1 cellular context compared by ENCODE assay signal in genomic region chr1:76867342-76868130, GRCh38.
TF ChIP-seq lines count a peak whose summit lies in the region.

ST6GALNAC5 (plus strand) TSS chr1:76867480.

TF ChIP-seq in H1, 55 proteins besides CTCF, POLR2A, EP300 and RAD21 (continued from another document):
- no peak for TF ChIP-seq TCF12 (IDR thresholded peaks at IDR 0.05; ENCODE audit: low read depth, low read length)
- TF ChIP-seq ASH2L (IDR thresholded peaks at IDR 0.05; ENCODE audit: low read length) = peak; percentile 50
- peak; percentile 23 for TF ChIP-seq KDM4A (IDR thresholded peaks at IDR 0.05; ENCODE audit: low read depth, low read length, severe bottlenecking)
- peak; percentile 26; the same call in 1 of the 2 replicates for TF ChIP-seq E2F6 (IDR thresholded peaks at IDR 0.05)
- TF ChIP-seq MAFK (IDR thresholded peaks at IDR 0.05; ENCODE audit: low read depth, low read length) = no peak
- TF ChIP-seq RBBP5 (IDR thresholded peaks at IDR 0.05; ENCODE audit: borderline replicate concordance, low read depth, low read length) = peak; percentile 75; the same call in 1 of the 2 replicates
- TF ChIP-seq BRCA1 (IDR thresholded peaks at IDR 0.05; ENCODE audit: low read depth, low read length) = no peak
- TF ChIP-seq TBP (IDR thresholded peaks at IDR 0.05; ENCODE audit: low read depth, low read length) = no peak
- no peak for TF ChIP-seq GTF2F1 (IDR thresholded peaks at IDR 0.05; ENCODE audit: borderline replicate concordance, low read depth, low read length)
- TF ChIP-seq POLR2AphosphoS5 (IDR thresholded peaks at IDR 0.05; ENCODE audit: low read depth, low read length) = no peak
- TF ChIP-seq SUZ12 (IDR thresholded peaks at IDR 0.05; ENCODE audit: low read length) = 0 out of 2 replicates have a peak, but pooled peaks have one; percentile 22
- no peak for TF ChIP-seq SIN3A (conservative IDR thresholded peaks at IDR 0.05 in 1 of 2, IDR thresholded peaks at IDR 0.05 in 1 of 2; ENCODE audit: low read depth in 1 of 2, low read length in 2 of 2)
